In genomic region chr17:32901743-32902142, GRCh38 we compare ENCODE assay signal across 31 cellular contexts. TPM values are rescaled to one million over a fixed set of nuclear protein-coding genes. Genes with fewer than 3 reads are reported as not detected.
"Had no signal": no experiment of that assay in that cellular context is flagged by ENCODE, and none has a peak within 500 bp of the region (broad histone marks: within the 10 kb centered on the region; RNA-seq: fewer than 3 reads in every experiment).

No MANE protein-coding gene starts in this region.

- H3K4me1 Mint-ChIP-seq: neural crest cell; stimulated activated memory B cell treated with anti-CD40 and anti-IgM and Interleukin-4, amounts not matched to agents 10 μg/mL and 1 μg/mL and 100 μg/mL, for 72 hours had no signal

- ATAC-seq: naive thymus-derived CD8-positive, alpha-beta T cell; natural killer cell treated with Interleukin-12 subunit alpha and Interleukin-12 subunit beta and Interleukin-15 and Interleukin-18, amount 100 ng/mL, for 72 hours; psoas muscle; right cardiac atrium; right lobe of liver; stimulated activated memory B cell treated with anti-CD40 and anti-IgM and Interleukin-4, amounts not matched to agents 10 μg/mL and 1 μg/mL and 100 μg/mL, for 72 hours; stimulated activated naive CD8-positive, alpha-beta T cell treated with anti-CD3 and anti-CD28 coated beads, Interleukin-15, amount 100 ng/mL, for 72 hours; stimulated activated naive CD8-positive, alpha-beta T cell treated with anti-CD3 and anti-CD28 coated beads, Interleukin-15, Interleukin-2, amounts not matched to agents 100 U/mL and 50 U/mL, for 24 hours; upper lobe of right lung had no signal

- H3K36me3 ChIP-seq: neutrophil, right lobe of liver, sigmoid colon, suprapubic skin, tibial artery, transverse colon, upper lobe of right lung, uterus had no signal

- H3K27ac Mint-ChIP-seq: naive thymus-derived CD8-positive, alpha-beta T cell; natural killer cell treated with Interleukin-12 subunit alpha and Interleukin-12 subunit beta and Interleukin-15 and Interleukin-18, amount 100 ng/mL, for 72 hours; nephron progenitor cell; progenitor cell of endocrine pancreas; stimulated activated memory B cell treated with anti-CD40 and anti-IgM and Interleukin-4, amounts not matched to agents 10 μg/mL and 1 μg/mL and 100 μg/mL, for 72 hours; stimulated activated naive CD8-positive, alpha-beta T cell treated with anti-CD3 and anti-CD28 coated beads, Interleukin-15, amount 100 ng/mL, for 72 hours; type B pancreatic cell had no signal

- H3K9me3 Mint-ChIP-seq: natural killer cell treated with Interleukin-12 subunit alpha and Interleukin-12 subunit beta and Interleukin-15 and Interleukin-18, amount 100 ng/mL, for 72 hours; neural crest cell; stimulated activated memory B cell treated with anti-CD40 and anti-IgM and Interleukin-4, amounts not matched to agents 10 μg/mL and 1 μg/mL and 100 μg/mL, for 72 hours; stimulated activated naive CD8-positive, alpha-beta T cell treated with anti-CD3 and anti-CD28 coated beads, Interleukin-15, amount 100 ng/mL, for 72 hours; type B pancreatic cell had no signal

- H3K27me3 Mint-ChIP-seq: progenitor cell of endocrine pancreas, type B pancreatic cell had no signal

- H3K4me3 Mint-ChIP-seq: naive thymus-derived CD8-positive, alpha-beta T cell; natural killer cell treated with Interleukin-12 subunit alpha and Interleukin-12 subunit beta and Interleukin-15 and Interleukin-18, amount 100 ng/mL, for 72 hours; nephron progenitor cell; neural crest cell; stimulated activated memory B cell treated with anti-CD40 and anti-IgM and Interleukin-4, amounts not matched to agents 10 μg/mL and 1 μg/mL and 100 μg/mL, for 72 hours; stimulated activated naive CD8-positive, alpha-beta T cell treated with anti-CD3 and anti-CD28 coated beads, Interleukin-15, amount 100 ng/mL, for 72 hours; type B pancreatic cell had no signal

- H2AFZ ChIP-seq: parathyroid adenoma had no signal

- H3K36me3 Mint-ChIP-seq: naive thymus-derived CD8-positive, alpha-beta T cell; natural killer cell treated with Interleukin-12 subunit alpha and Interleukin-12 subunit beta and Interleukin-15 and Interleukin-18, amount 100 ng/mL, for 72 hours; stimulated activated memory B cell treated with anti-CD40 and anti-IgM and Interleukin-4, amounts not matched to agents 10 μg/mL and 1 μg/mL and 100 μg/mL, for 72 hours; type B pancreatic cell had no signal

- H3K9ac ChIP-seq: parathyroid adenoma had no signal

- H3K4me3 ChIP-seq: psoas muscle, right lobe of liver, sigmoid colon, suprapubic skin, testis, tibial artery, transverse colon, upper lobe of right lung, uterus had no signal

- H3K4me1 ChIP-seq: parathyroid adenoma, psoas muscle, right lobe of liver, sigmoid colon, testis, upper lobe of right lung, uterus had no signal

- H3K9me3 ChIP-seq: neutrophil, psoas muscle, right lobe of liver, sigmoid colon, suprapubic skin, testis, tibial artery, transverse colon, upper lobe of right lung, uterus had no signal

- FAIRE-seq: small intestine had no signal

- H3K79me2 ChIP-seq: parathyroid adenoma had no signal

- DNase-seq: naive thymus-derived CD8-positive, alpha-beta T cell; nephron progenitor cell; nucleus accumbens; posterior cingulate gyrus; psoas muscle; right cardiac atrium; right lobe of liver; sigmoid colon; small intestine; stimulated activated CD4-positive, alpha-beta T cell treated with anti-CD3 and anti-CD28 coated beads, Interleukin-12 subunit alpha, Interleukin-12 subunit beta, amount 100 ng/mL, for 4 hours; stimulated activated CD4-positive, alpha-beta T cell treated with anti-CD3 and anti-CD28 coated beads, Interleukin-1b, Interleukin-23, amount 100 ng/mL, for 48 hours; stimulated activated CD4-positive, alpha-beta T cell treated with anti-CD3 and anti-CD28 coated beads, Interleukin-4, amount 100 ng/mL, for 1 hour; stimulated activated CD4-positive, alpha-beta T cell treated with anti-CD3 and anti-CD28 coated beads, Interleukin-4, amount 100 ng/mL, for 4 hours; stimulated activated CD8-positive, alpha-beta memory T cell treated with anti-CD3 and anti-CD28 coated beads, Interleukin-4, amount 100 ng/mL, for 48 hours; stimulated activated naive CD4-positive, alpha-beta T cell; stimulated activated naive CD8-positive, alpha-beta T cell treated with anti-CD3 and anti-CD28 coated beads, Interleukin-15, amount 100 ng/mL, for 72 hours; stimulated activated naive CD8-positive, alpha-beta T cell treated with anti-CD3 and anti-CD28 coated beads, Interleukin-15, Interleukin-2, amounts not matched to agents 100 U/mL and 50 U/mL, for 24 hours; substantia nigra; testis; tibial artery; transverse colon; upper lobe of right lung; uterus had no signal

- H3K27me3 ChIP-seq: right lobe of liver, sigmoid colon, suprapubic skin, testis, tibial artery, transverse colon, upper lobe of right lung, uterus had no signal

- H3K27ac ChIP-seq: neutrophil, parathyroid adenoma, psoas muscle, right lobe of liver, sigmoid colon, suprapubic skin, testis, tibial artery, transverse colon, upper lobe of right lung, uterus had no signal

RNA-seq across cellular contexts. Expression of gene TMEM98, which starts 26.2 kb away (rescaled TPM):
- total RNA-seq: naive thymus-derived CD8-positive, alpha-beta T cell had no signal
- polyA plus RNA-seq: naive thymus-derived CD8-positive, alpha-beta T cell had no signal
